In genomic region chr4:149048451-149049143, GRCh38 we compare ENCODE assay signal across 20 cellular contexts.
DNase-seq lines count a peak whose midpoint lies in the region; ATAC-seq, FAIRE-seq and TF ChIP-seq lines count a peak whose summit lies in the region.
"Had no signal": no experiment of that assay in that cellular context is flagged by ENCODE, and none has a peak within 500 bp of the region (broad histone marks: within the 10 kb centered on the region; RNA-seq: fewer than 3 reads in every experiment).

No MANE protein-coding gene starts in this region.

- H3K9me3 Mint-ChIP-seq in astrocyte (ENCODE audit: unreplicated experiment): peaks cover 4% of the 10 kb centered on the region
- H3K9me3 Mint-ChIP-seq: CD4-positive, alpha-beta T cell had no signal

- no peak for FAIRE-seq in astrocyte (lab: Jason Lieb, UNC)
- FAIRE-seq: A549, HepG2 had no signal

- intact Hi-C loops in right cardiac atrium (cut with DNase I): no loop called here

- H3K79me2 ChIP-seq in Karpas-422 (ENCODE audit: low read length) (no peaks in the 10 kb centered on the region), astrocyte (ENCODE audit: insufficient read depth, low read length) (no peaks in the 10 kb centered on the region)

- no peaks in the 10 kb centered on the region for H3K27me3 Mint-ChIP-seq in astrocyte (ENCODE audit: low read depth, unreplicated experiment)
- H3K27me3 Mint-ChIP-seq: CD4-positive, alpha-beta T cell; IgD-negative memory B cell had no signal

- H4K20me1 ChIP-seq in Karpas-422 (ENCODE audit: insufficient read depth, low read depth, low read length) (no peaks in the 10 kb centered on the region), astrocyte (ENCODE audit: insufficient read depth, low read length) (no peaks in the 10 kb centered on the region)

- H3K27me3 ChIP-seq in Karpas-422 (ENCODE audit: low read length): no peaks in the 10 kb centered on the region
- H3K27me3 ChIP-seq in astrocyte (ENCODE audit: insufficient read depth, low read length): no peaks in the 10 kb centered on the region
- H3K27me3 ChIP-seq in right cardiac atrium (ENCODE audit: control insufficient read depth, insufficient read depth): no peaks in the 10 kb centered on the region

- 91% methylated on average over 3 of the region's 3 CpGs for WGBS in right cardiac atrium

- H3K9me2 ChIP-seq in Karpas-422 (replicated peaks; ENCODE audit: insufficient read depth, low read length): no peaks in the 10 kb centered on the region; the same call in 1 of the 2 replicates

- no peak overlapping the region for H3K9ac ChIP-seq in Karpas-422 (ENCODE audit: low read length)
- H3K9ac ChIP-seq in astrocyte (ENCODE audit: low read length): no peak overlapping the region

- peaks cover 7% of the 10 kb centered on the region for H3K4me1 Mint-ChIP-seq in astrocyte (ENCODE audit: low read depth, unreplicated experiment)
- H3K4me1 Mint-ChIP-seq: H9, IgD-negative memory B cell had no signal

- peak overlapping the region; percentile 20 for H3K27ac Mint-ChIP-seq in astrocyte (ENCODE audit: unreplicated experiment)
- H3K27ac Mint-ChIP-seq: CD4-positive, alpha-beta T cell; H9; IgD-negative memory B cell had no signal

- H2AFZ ChIP-seq in Karpas-422 (ENCODE audit: low read length): no peak overlapping the region
- no peak overlapping the region for H2AFZ ChIP-seq in astrocyte (ENCODE audit: low read depth, low read length)

- DNase-seq in G401 (ENCODE audit: low spot score): peak; percentile 6
- DNase-seq in Karpas-422: peak; percentile 4
- DNase-seq in astrocyte (ENCODE audit: low read depth): no peak
- peak; percentile 28 for DNase-seq in myocyte (ENCODE audit: low read depth)
- no peak for DNase-seq in mesenteric fat pad (ENCODE audit: low spot score)
- no peak for DNase-seq in right cardiac atrium
- DNase-seq: AML-193; CD4-positive, alpha-beta T cell; DMS153; DMS79; GF-D8; GOT3; H9; KBM-7 had no signal

- in situ Hi-C loops in G401 (cut with HindIII; ENCODE audit: low sequenced_read_pairs): no loop called here

- peaks cover 3% of the 10 kb centered on the region; the same call in 1 of the 2 replicates for H3K9me3 ChIP-seq in Karpas-422 (ENCODE audit: low read length)
- H3K9me3 ChIP-seq in astrocyte (ENCODE audit: insufficient read depth, low read depth, low read length): no peaks in the 10 kb centered on the region
- no peaks in the 10 kb centered on the region for H3K9me3 ChIP-seq in right cardiac atrium (ENCODE audit: control insufficient read depth, low read length)
- H3K9me3 ChIP-seq: A549 had no signal

- H3K27ac ChIP-seq in Karpas-422 (ENCODE audit: low read length) (no peak overlapping the region), astrocyte (ENCODE audit: low read depth, low read length) (no peak overlapping the region), right cardiac atrium (ENCODE audit: low read length) (no peak overlapping the region)
- H3K27ac ChIP-seq: 22Rv1, A549, C4-2B had no signal

- H3K4me1 ChIP-seq in Karpas-422 (ENCODE audit: low read length): no peaks in the 10 kb centered on the region
- no peaks in the 10 kb centered on the region for H3K4me1 ChIP-seq in astrocyte (ENCODE audit: insufficient read depth, low read length)
- H3K4me1 ChIP-seq in right cardiac atrium (ENCODE audit: control insufficient read depth, insufficient read depth, low read length): no peaks in the 10 kb centered on the region
- H3K4me1 ChIP-seq: A549 had no signal

- no peak for ATAC-seq in GM19452 (IDR thresholded peaks at IDR 0.05; ENCODE audit: unreplicated experiment)
- no peak for ATAC-seq in right cardiac atrium
- ATAC-seq: A549, HepG2 had no signal

- TF ChIP-seq CTCF in astrocyte (IDR thresholded peaks at IDR 0.05; ENCODE audit: insufficient read depth, low read depth, low read length): no peak

- no peaks in the 10 kb centered on the region for H3K36me3 Mint-ChIP-seq in astrocyte (ENCODE audit: low read depth, unreplicated experiment)
- H3K36me3 Mint-ChIP-seq: IgD-negative memory B cell had no signal

- no peak overlapping the region for H3K4me2 ChIP-seq in Karpas-422 (ENCODE audit: low read depth, low read length, poor library complexity, severe bottlenecking)
- no peak overlapping the region for H3K4me2 ChIP-seq in astrocyte (ENCODE audit: low read length)
- H3K4me2 ChIP-seq: A549 had no signal

- H3K36me3 ChIP-seq in Karpas-422 (ENCODE audit: insufficient read depth, low read length) (no peaks in the 10 kb centered on the region), astrocyte (ENCODE audit: insufficient read depth, low read length) (no peaks in the 10 kb centered on the region)

- H3K4me3 ChIP-seq in Karpas-422 (ENCODE audit: low read length) (no peak overlapping the region), astrocyte (ENCODE audit: insufficient read depth, low read depth, low read length) (no peak overlapping the region), right cardiac atrium (ENCODE audit: low read length) (no peak overlapping the region)
- H3K4me3 ChIP-seq: A549 had no signal

- no peak overlapping the region for H3K4me3 Mint-ChIP-seq in astrocyte (ENCODE audit: unreplicated experiment)
- H3K4me3 Mint-ChIP-seq: CD4-positive, alpha-beta T cell; H9; IgD-negative memory B cell had no signal

Comparison
In these comparisons a context has a peak if more than half of its experiments do, and no peak if none do; other contexts are left out.
1. DNase-seq: peak in G401 (single experiment), Karpas-422 (single experiment) and myocyte (single experiment); none in astrocyte (single experiment), mesenteric fat pad (single experiment) and right cardiac atrium (0 of 3).